18 cellular contexts compared by ENCODE assay signal in the genomic region with DNA sequence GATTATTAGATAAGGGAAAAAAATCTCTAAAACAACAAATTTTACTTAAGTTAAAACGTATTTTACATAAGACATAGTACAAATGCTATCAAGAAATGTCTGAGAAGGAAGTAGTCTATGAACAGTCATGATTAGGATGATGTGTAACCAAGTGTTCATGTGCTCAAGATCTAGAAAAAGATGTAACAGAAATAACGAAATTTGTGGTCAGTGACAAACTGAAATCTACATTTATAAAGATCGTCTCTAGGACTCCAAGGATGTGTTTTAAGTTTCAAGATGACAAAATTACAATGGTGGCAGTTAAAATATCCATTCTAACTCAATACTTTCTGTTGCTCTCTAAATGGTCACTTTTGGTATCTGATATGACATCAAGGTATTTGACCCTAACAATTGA. TPM values are rescaled to one million over a fixed set of nuclear protein-coding genes. Genes with fewer than 3 reads are reported as not detected.
DNase-seq lines count a peak whose midpoint lies in the region; ATAC-seq, FAIRE-seq and TF ChIP-seq lines count a peak whose summit lies in the region.
"Had no signal": no experiment of that assay in that cellular context is flagged by ENCODE, and none has a peak within 500 bp of the region (broad histone marks: within the 10 kb centered on the region; RNA-seq: fewer than 3 reads in every experiment).

No MANE protein-coding gene starts in this region.

- peak; percentile 69 for ATAC-seq in activated CD8-positive, alpha-beta T cell treated with anti-CD3 and anti-CD28 coated beads for 36 hours
- no peak for ATAC-seq in activated CD8-positive, alpha-beta T cell treated with anti-CD3 and anti-CD28 coated beads, Interleukin-2, amount 10 ng/mL, durations not matched to agents 7 days and 5 days
- no peak for ATAC-seq in effector memory CD8-positive, alpha-beta T cell (replicated peaks)
- ATAC-seq: GM23338 had no signal

- H3K9ac ChIP-seq in OCI-LY3 (ENCODE audit: low read length), result no peak overlapping the region

- CTCF ChIA-PET in activated CD8-positive, alpha-beta T cell treated with anti-CD3 and anti-CD28 coated beads for 36 hours (lab: Charles Lee), result no interaction called here
- CTCF ChIA-PET in activated CD8-positive, alpha-beta T cell treated with anti-CD3 and anti-CD28 coated beads, Interleukin-2, amount 10 ng/mL, durations not matched to agents 7 days and 5 days (lab: Charles Lee), result interaction anchor here (1.4 kb wide), 1 partner anchor 165 kb away, joined by 4 read pairs; no protein-coding TSS in a partner anchor

- peaks cover 7% of the 10 kb centered on the region; the same call in 1 of the 2 replicates for H3K79me2 ChIP-seq in OCI-LY3 (ENCODE audit: low read length)

- peaks cover 22% of the 10 kb centered on the region for H3K4me1 Mint-ChIP-seq in activated CD8-positive, alpha-beta T cell treated with anti-CD3 and anti-CD28 coated beads for 36 hours (ENCODE audit: low read depth)
- peaks cover 9% of the 10 kb centered on the region for H3K4me1 Mint-ChIP-seq in activated CD8-positive, alpha-beta T cell treated with anti-CD3 and anti-CD28 coated beads, Interleukin-2, amount 10 ng/mL, durations not matched to agents 7 days and 5 days (ENCODE audit: low read depth)
- H3K4me1 Mint-ChIP-seq in effector memory CD8-positive, alpha-beta T cell (ENCODE audit: low read depth in 2 of 2), result peaks cover 5 to 26% of the 10 kb centered on the region in 2 donors
- H3K4me1 Mint-ChIP-seq: GM23338 had no signal

- no peak overlapping the region for H2AFZ ChIP-seq in OCI-LY3 (ENCODE audit: low read depth, low read length)
- H2AFZ ChIP-seq: GM23338 had no signal

- TF ChIP-seq CTCF in activated CD8-positive, alpha-beta T cell treated with anti-CD3 and anti-CD28 coated beads for 36 hours (IDR thresholded peaks at IDR 0.05), result no peak
- TF ChIP-seq CTCF in D721Med (IDR thresholded peaks at IDR 0.05; ENCODE audit: insufficient read depth, missing control alignments) (no peak), OCI-LY3 (IDR thresholded peaks at IDR 0.05; ENCODE audit: low read depth, low read length) (no peak)

- intact Hi-C loops in activated CD8-positive, alpha-beta T cell treated with anti-CD3 and anti-CD28 coated beads for 36 hours (cut with micrococcal nuclease), result no loop called here

- no peaks in the 10 kb centered on the region for H3K9me3 ChIP-seq in OCI-LY3 (ENCODE audit: insufficient read depth, low read length)
- H3K9me3 ChIP-seq: left ventricle myocardium inferior had no signal

- no peaks in the 10 kb centered on the region for H3K27me3 ChIP-seq in OCI-LY3 (ENCODE audit: low read depth, low read length)

- peaks cover 22% of the 10 kb centered on the region for H3K36me3 Mint-ChIP-seq in activated CD8-positive, alpha-beta T cell treated with anti-CD3 and anti-CD28 coated beads for 36 hours (ENCODE audit: low read depth)
- peaks cover 33% of the 10 kb centered on the region for H3K36me3 Mint-ChIP-seq in activated CD8-positive, alpha-beta T cell treated with anti-CD3 and anti-CD28 coated beads, Interleukin-2, amount 10 ng/mL, durations not matched to agents 7 days and 5 days (ENCODE audit: low read depth)
- H3K36me3 Mint-ChIP-seq in effector memory CD8-positive, alpha-beta T cell (ENCODE audit: insufficient read depth), result peaks cover 73% of the 10 kb centered on the region

- peak overlapping the region; percentile 77 for H3K27ac Mint-ChIP-seq in activated CD8-positive, alpha-beta T cell treated with anti-CD3 and anti-CD28 coated beads for 36 hours
- H3K27ac Mint-ChIP-seq in activated CD8-positive, alpha-beta T cell treated with anti-CD3 and anti-CD28 coated beads, Interleukin-2, amount 10 ng/mL, durations not matched to agents 7 days and 5 days, result no peak overlapping the region
- peak overlapping the region; percentile 75 to 90 for H3K27ac Mint-ChIP-seq in effector memory CD8-positive, alpha-beta T cell
- H3K27ac Mint-ChIP-seq: GM23338 had no signal

- 0 out of 2 replicates have a peak overlapping the region, but pooled peaks have one; percentile 11 for H3K27ac ChIP-seq in OCI-LY3 (ENCODE audit: low read length)
- H3K27ac ChIP-seq: C4-2B, left ventricle myocardium inferior had no signal

- no peaks in the 10 kb centered on the region for H3K27me3 Mint-ChIP-seq in activated CD8-positive, alpha-beta T cell treated with anti-CD3 and anti-CD28 coated beads for 36 hours
- no peaks in the 10 kb centered on the region for H3K27me3 Mint-ChIP-seq in activated CD8-positive, alpha-beta T cell treated with anti-CD3 and anti-CD28 coated beads, Interleukin-2, amount 10 ng/mL, durations not matched to agents 7 days and 5 days (ENCODE audit: low read depth)
- H3K27me3 Mint-ChIP-seq in effector memory CD8-positive, alpha-beta T cell, result no peaks in the 10 kb centered on the region

- H3K4me3 ChIP-seq in OCI-LY3 (ENCODE audit: low read length), result no peak overlapping the region
- H3K4me3 ChIP-seq: GM23338, left ventricle myocardium inferior, smooth muscle cell had no signal

- no peaks in the 10 kb centered on the region for H4K20me1 ChIP-seq in OCI-LY3 (ENCODE audit: insufficient read depth, low read length)

- peak overlapping the region; percentile 35; the same call in 1 of the 2 replicates for H3K4me2 ChIP-seq in OCI-LY3 (ENCODE audit: low read length)
- H3K4me2 ChIP-seq: GM23338, smooth muscle cell had no signal

- DNase-seq in activated CD8-positive, alpha-beta T cell treated with anti-CD3 and anti-CD28 coated beads for 36 hours, result no peak
- no peak for DNase-seq in activated CD8-positive, alpha-beta T cell treated with anti-CD3 and anti-CD28 coated beads, Interleukin-2, amount 10 ng/mL, durations not matched to agents 7 days and 5 days
- DNase-seq in D721Med (ENCODE audit: insufficient read length, low spot score), result no peak
- no peak for DNase-seq in effector memory CD8-positive, alpha-beta T cell
- DNase-seq in putamen (ENCODE audit: low spot score), result no peak
- DNase-seq in amniotic stem cell (lab: John Stamatoyannopoulos, UW), result no peak
- no peak for DNase-seq in T-helper 9 cell
- DNase-seq: activated naive CD4-positive, alpha-beta T cell treated with Interleukin-2 at 50 U/mL for 16 hours; DMS79 treated with DMSO at 0.1 percent for 48 hours; Kasumi-1; left ventricle myocardium inferior; NCI-H1417 treated with DMSO at 0.1 percent for 48 hours; NCI-H524; stimulated activated CD4-positive, alpha-beta T cell treated with anti-CD3 and anti-CD28 coated beads, Interleukin-4, amount 100 ng/mL, for 1 hour had no signal

- peaks cover 26% of the 10 kb centered on the region for H3K4me1 ChIP-seq in OCI-LY3 (ENCODE audit: low read length)
- H3K4me1 ChIP-seq: left ventricle myocardium inferior had no signal

- no peak overlapping the region for H3K4me3 Mint-ChIP-seq in activated CD8-positive, alpha-beta T cell treated with anti-CD3 and anti-CD28 coated beads for 36 hours
- H3K4me3 Mint-ChIP-seq in activated CD8-positive, alpha-beta T cell treated with anti-CD3 and anti-CD28 coated beads, Interleukin-2, amount 10 ng/mL, durations not matched to agents 7 days and 5 days, result no peak overlapping the region
- H3K4me3 Mint-ChIP-seq in effector memory CD8-positive, alpha-beta T cell, result peak overlapping the region in 1 of 2 donors; percentile 8
- H3K4me3 Mint-ChIP-seq: GM23338 had no signal

- H3K36me3 ChIP-seq in OCI-LY3 (replicated peaks; ENCODE audit: low read depth, low read length), result peaks cover 19% of the 10 kb centered on the region

- peak; percentile 25 for FAIRE-seq in D721Med (lab: Jason Lieb, UNC)

- POLR2A ChIA-PET in activated CD8-positive, alpha-beta T cell treated with anti-CD3 and anti-CD28 coated beads for 36 hours (lab: Charles Lee), result interaction anchor here (1.0 kb wide), 1 partner anchor 16 kb away, joined by 4 read pairs; no protein-coding TSS in a partner anchor
- POLR2A ChIA-PET in activated CD8-positive, alpha-beta T cell treated with anti-CD3 and anti-CD28 coated beads, Interleukin-2, amount 10 ng/mL, durations not matched to agents 7 days and 5 days (lab: Charles Lee), result interaction anchor here (1.8 kb wide), 1 partner anchor 17 kb away, joined by 10 read pairs; a partner anchor contains a TSS

- no peaks in the 10 kb centered on the region for H3K9me3 Mint-ChIP-seq in activated CD8-positive, alpha-beta T cell treated with anti-CD3 and anti-CD28 coated beads for 36 hours
- no peaks in the 10 kb centered on the region for H3K9me3 Mint-ChIP-seq in activated CD8-positive, alpha-beta T cell treated with anti-CD3 and anti-CD28 coated beads, Interleukin-2, amount 10 ng/mL, durations not matched to agents 7 days and 5 days (ENCODE audit: insufficient read depth)
- H3K9me3 Mint-ChIP-seq in effector memory CD8-positive, alpha-beta T cell, result no peaks in the 10 kb centered on the region
- H3K9me3 Mint-ChIP-seq: GM23338 had no signal

RNA-seq across cellular contexts. Expression of a gene that starts 17.2 kb away (rescaled TPM):
- 10 to 100 TPM; 35.8 to 36.5 TPM for total RNA-seq in activated CD8-positive, alpha-beta T cell treated with anti-CD3 and anti-CD28 coated beads for 36 hours
- 10 to 100 TPM; 38.9 to 41.3 TPM for total RNA-seq in activated CD8-positive, alpha-beta T cell treated with anti-CD3 and anti-CD28 coated beads, Interleukin-2, amount 10 ng/mL, durations not matched to agents 7 days and 5 days

RNA-seq across cellular contexts. Expression of a gene that starts 45.3 kb away (rescaled TPM):
- total RNA-seq in activated CD8-positive, alpha-beta T cell treated with anti-CD3 and anti-CD28 coated beads for 36 hours, result 1 to 10 TPM; 2.0 to 2.3 TPM
- total RNA-seq in activated CD8-positive, alpha-beta T cell treated with anti-CD3 and anti-CD28 coated beads, Interleukin-2, amount 10 ng/mL, durations not matched to agents 7 days and 5 days, result 1 to 10 TPM; 2.9 TPM
